In genomic region chr2:87496036-87497006, GRCh38 we compare ENCODE assay signal across 8 cellular contexts.
DNase-seq lines count a peak whose midpoint lies in the region; ATAC-seq and TF ChIP-seq lines count a peak whose summit lies in the region.
"Not testable (repeated sequence)": the region's sequence is repeated elsewhere in the genome, so short reads cannot be mapped to it uniquely, and the experiment has no call there.

No MANE protein-coding gene starts in this region.

- H3K4me3 ChIP-seq in DND-41 (ENCODE audit: low read depth in 1 of 2, low read length in 2 of 2); Jurkat, Clone E6-1 (ENCODE audit: low read length); epithelial cell of proximal tubule (ENCODE audit: low read depth, low read length); liver (ENCODE audit: low read depth in 1 of 3, low read length in 3 of 3): not testable (repeated sequence)

- not testable (repeated sequence) for H3K36me3 ChIP-seq in DND-41 (ENCODE audit: insufficient read depth, low read length); liver (ENCODE audit: control insufficient read depth in 4 of 4, insufficient read depth in 3 of 4, low read depth in 1 of 4, low read length in 3 of 4)

- ATAC-seq in DND-41 (ENCODE audit: insufficient read depth, low read depth): peak; percentile 97
- ATAC-seq in GM19397 (IDR thresholded peaks at IDR 0.05; ENCODE audit: unreplicated experiment): peak; percentile 85
- ATAC-seq in HG02870 (IDR thresholded peaks at IDR 0.05; ENCODE audit: unreplicated experiment): peak; percentile 75
- ATAC-seq in activated CD8-positive, alpha-beta T cell treated with anti-CD3 and anti-CD28 coated beads, Interleukin-2, amount 10 ng/mL, durations not matched to agents 7 days and 5 days: peak; percentile 86
- ATAC-seq in stimulated activated effector memory CD8-positive, alpha-beta T cell treated with anti-CD3 and anti-CD28 coated beads, Interleukin-12 subunit alpha, Interleukin-12 subunit beta, amount 100 ng/mL, for 72 hours: peak; percentile 83

- CTCF ChIA-PET in activated CD8-positive, alpha-beta T cell treated with anti-CD3 and anti-CD28 coated beads, Interleukin-2, amount 10 ng/mL, durations not matched to agents 7 days and 5 days (lab: Charles Lee): not testable (repeated sequence)

- WGBS in liver: 32% methylated on average over 1 of the region's 6 CpGs

- H3K9me3 ChIP-seq in DND-41 (ENCODE audit: insufficient read depth, low read length, severe bottlenecking); liver (ENCODE audit: control insufficient read depth in 4 of 4, low read length in 3 of 4): not testable (repeated sequence)

- H3K4me3 Mint-ChIP-seq in activated CD8-positive, alpha-beta T cell treated with anti-CD3 and anti-CD28 coated beads, Interleukin-2, amount 10 ng/mL, durations not matched to agents 7 days and 5 days; stimulated activated effector memory CD8-positive, alpha-beta T cell treated with anti-CD3 and anti-CD28 coated beads, Interleukin-12 subunit alpha, Interleukin-12 subunit beta, amount 100 ng/mL, for 72 hours: not testable (repeated sequence)

- not testable (repeated sequence) for H3K9ac ChIP-seq in DND-41 (ENCODE audit: low read depth, low read length); liver (ENCODE audit: low read depth in 1 of 2, low read length in 2 of 2)

- H2AFZ ChIP-seq in DND-41 (ENCODE audit: low read depth, low read length): not testable (repeated sequence)

- peak; percentile 60 to 63 for TF ChIP-seq RAD21 in liver (IDR thresholded peaks at IDR 0.05)

- H3K27ac ChIP-seq in DND-41 (ENCODE audit: low read length); liver (ENCODE audit: low read depth in 1 of 2, low read length in 2 of 2): not testable (repeated sequence)

- H3K4me2 ChIP-seq in DND-41 (ENCODE audit: insufficient read depth, low read length): not testable (repeated sequence)

- not testable (repeated sequence) for H3K27me3 Mint-ChIP-seq in activated CD8-positive, alpha-beta T cell treated with anti-CD3 and anti-CD28 coated beads, Interleukin-2, amount 10 ng/mL, durations not matched to agents 7 days and 5 days (ENCODE audit: low read depth)

- H3K79me2 ChIP-seq in DND-41 (ENCODE audit: insufficient read depth, low read length): peaks cover 19% of the 10 kb centered on the region; the same call in 1 of the 2 replicates

- POLR2A ChIA-PET in activated CD8-positive, alpha-beta T cell treated with anti-CD3 and anti-CD28 coated beads, Interleukin-2, amount 10 ng/mL, durations not matched to agents 7 days and 5 days (lab: Charles Lee): not testable (repeated sequence)

- H3K4me1 ChIP-seq in DND-41 (ENCODE audit: insufficient read depth, low read length): peaks cover 22% of the 10 kb centered on the region
- not testable (repeated sequence) for H3K4me1 ChIP-seq in liver (ENCODE audit: control insufficient read depth in 4 of 4, insufficient read depth in 4 of 4, low read length in 3 of 4)

- not testable (repeated sequence) for H3K27ac Mint-ChIP-seq in activated CD8-positive, alpha-beta T cell treated with anti-CD3 and anti-CD28 coated beads, Interleukin-2, amount 10 ng/mL, durations not matched to agents 7 days and 5 days; stimulated activated effector memory CD8-positive, alpha-beta T cell treated with anti-CD3 and anti-CD28 coated beads, Interleukin-12 subunit alpha, Interleukin-12 subunit beta, amount 100 ng/mL, for 72 hours

- H4K20me1 ChIP-seq in DND-41 (ENCODE audit: insufficient read depth, low read length): not testable (repeated sequence)

- TF ChIP-seq CTCF in DND-41 (IDR thresholded peaks at IDR 0.05; ENCODE audit: borderline replicate concordance, extremely low read depth, low read length, poor library complexity, severe bottlenecking): peak; percentile 39
- not testable (repeated sequence) for TF ChIP-seq CTCF in epithelial cell of proximal tubule (conservative IDR thresholded peaks at IDR 0.05; ENCODE audit: low read depth, low read length); liver (IDR thresholded peaks at IDR 0.05; ENCODE audit: low read depth, low read length, missing input control)

- H3K9me3 Mint-ChIP-seq in activated CD8-positive, alpha-beta T cell treated with anti-CD3 and anti-CD28 coated beads, Interleukin-2, amount 10 ng/mL, durations not matched to agents 7 days and 5 days (ENCODE audit: insufficient read depth); stimulated activated effector memory CD8-positive, alpha-beta T cell treated with anti-CD3 and anti-CD28 coated beads, Interleukin-12 subunit alpha, Interleukin-12 subunit beta, amount 100 ng/mL, for 72 hours: not testable (repeated sequence)

- peaks cover 16% of the 10 kb centered on the region for H3K4me1 Mint-ChIP-seq in activated CD8-positive, alpha-beta T cell treated with anti-CD3 and anti-CD28 coated beads, Interleukin-2, amount 10 ng/mL, durations not matched to agents 7 days and 5 days (ENCODE audit: low read depth)
- peaks cover 18% of the 10 kb centered on the region for H3K4me1 Mint-ChIP-seq in stimulated activated effector memory CD8-positive, alpha-beta T cell treated with anti-CD3 and anti-CD28 coated beads, Interleukin-12 subunit alpha, Interleukin-12 subunit beta, amount 100 ng/mL, for 72 hours

- H3K36me3 Mint-ChIP-seq in activated CD8-positive, alpha-beta T cell treated with anti-CD3 and anti-CD28 coated beads, Interleukin-2, amount 10 ng/mL, durations not matched to agents 7 days and 5 days (ENCODE audit: low read depth); stimulated activated effector memory CD8-positive, alpha-beta T cell treated with anti-CD3 and anti-CD28 coated beads, Interleukin-12 subunit alpha, Interleukin-12 subunit beta, amount 100 ng/mL, for 72 hours: not testable (repeated sequence)

- H3K27me3 ChIP-seq in DND-41 (ENCODE audit: insufficient read depth, low read length, poor library complexity); liver (ENCODE audit: control insufficient read depth in 4 of 4, insufficient read depth in 4 of 4, low read length in 3 of 4): not testable (repeated sequence)

- peak; percentile 52 for DNase-seq in DND-41
- peak; percentile 50 for DNase-seq in Jurkat, Clone E6-1 (ENCODE audit: low read depth, low spot score)
- peak; percentile 50 for DNase-seq in activated CD8-positive, alpha-beta T cell treated with anti-CD3 and anti-CD28 coated beads, Interleukin-2, amount 10 ng/mL, durations not matched to agents 7 days and 5 days
- peak; percentile 19 for DNase-seq in epithelial cell of proximal tubule (ENCODE audit: low read depth)
- DNase-seq in stimulated activated effector memory CD8-positive, alpha-beta T cell treated with anti-CD3 and anti-CD28 coated beads, Interleukin-12 subunit alpha, Interleukin-12 subunit beta, amount 100 ng/mL, for 72 hours (ENCODE audit: low spot score in 2 of 2): peak in 1 of 2 donors; percentile 46

TF ChIP-seq in liver, 16 proteins besides CTCF, POLR2A, EP300 and RAD21:
- peak; percentile 13 for TF ChIP-seq MAX (IDR thresholded peaks at IDR 0.05)
